22 cellular contexts compared by ENCODE assay signal in genomic region chr3:29363110-29363509, GRCh38.
DNase-seq lines count a peak whose midpoint lies in the region; ATAC-seq and TF ChIP-seq lines count a peak whose summit lies in the region.
"Had no signal": no experiment of that assay in that cellular context is flagged by ENCODE, and none has a peak within 500 bp of the region (broad histone marks: within the 10 kb centered on the region; RNA-seq: fewer than 3 reads in every experiment).

No MANE protein-coding gene starts in this region.

- no peak overlapping the region for H3K4me3 Mint-ChIP-seq in MCF 10A (ENCODE audit: unreplicated experiment)

- H3K9me3 ChIP-seq in breast epithelium (no peaks in the 10 kb centered on the region), adipocyte (ENCODE audit: control insufficient read depth, low read length) (no peaks in the 10 kb centered on the region), left lung (no peaks in the 10 kb centered on the region)
- H3K9me3 ChIP-seq: BLaER1, SK-N-SH had no signal

- peak overlapping the region; percentile 27 for H3K27ac Mint-ChIP-seq in MCF 10A (ENCODE audit: low read depth, unreplicated experiment)
- H3K27ac Mint-ChIP-seq: CD4-positive, CD25-positive, alpha-beta regulatory T cell had no signal

- DNase-seq in MCF 10A (ENCODE audit: unreplicated experiment), result peak; percentile 21
- DNase-seq in breast epithelium (ENCODE audit: low spot score in 2 of 2), result no peak
- DNase-seq in adipocyte (ENCODE audit: low read depth), result peak; percentile 19
- no peak for DNase-seq in sciatic nerve (ENCODE audit: low spot score)
- DNase-seq in left lung, result no peak
- DNase-seq: CD4-positive, CD25-positive, alpha-beta regulatory T cell; NCI-H1092 treated with DMSO at 0.1 percent for 48 hours; NCI-H1436; NCI-H187 treated with DMSO at 0.1 percent for 48 hours; NCI-H2107; NCI-H446; NCI-H526; NCI-H82; NK-92 treated with Interleukin-12 subunit alpha and Interleukin-12 subunit beta, amount 100 ng/mL, for 24 hours; SK-N-SH; SW 1271 had no signal

- H3K36me3 ChIP-seq in breast epithelium, result no peaks in the 10 kb centered on the region
- H3K36me3 ChIP-seq in adipocyte (ENCODE audit: control insufficient read depth, insufficient read depth, low read length, severe bottlenecking), result no peaks in the 10 kb centered on the region
- no peaks in the 10 kb centered on the region for H3K36me3 ChIP-seq in left lung
- H3K36me3 ChIP-seq: BLaER1 had no signal

- peaks cover 31% of the 10 kb centered on the region for H3K4me1 Mint-ChIP-seq in MCF 10A (ENCODE audit: insufficient read depth, unreplicated experiment)

- TF ChIP-seq POLR2A in breast epithelium (IDR thresholded peaks at IDR 0.05), result no peak

- CTCF ChIA-PET in MCF 10A (lab: Yijun Ruan, JAX), result interaction anchor here (1.3 kb wide), 1 partner anchor 10 kb away, joined by 3 read pairs; no protein-coding TSS in a partner anchor

- H3K4me3 ChIP-seq in breast epithelium (no peak overlapping the region), adipocyte (ENCODE audit: low read length) (no peak overlapping the region), left lung (no peak overlapping the region)
- H3K4me3 ChIP-seq: BLaER1, K562 had no signal

- intact Hi-C loops in MCF 10A (cut with micrococcal nuclease), result no loop called here
- intact Hi-C loops in breast epithelium (cut with DNase I; ENCODE audit: low total_unique reads), result no loop called here
- intact Hi-C loops in sciatic nerve (cut with DNase I), result no loop called here
- intact Hi-C loops in left lung (cut with DNase I), result no loop called here

- ATAC-seq in sciatic nerve (peak; percentile 68), left lung (no peak), HG02610 (IDR thresholded peaks at IDR 0.05; ENCODE audit: unreplicated experiment) (no peak), HG03280 (IDR thresholded peaks at IDR 0.05; ENCODE audit: unreplicated experiment) (no peak)
- ATAC-seq: HCT116, HepG2, K562 had no signal

- no peak for TF ChIP-seq CTCF in MCF 10A (IDR thresholded peaks at IDR 0.05; ENCODE audit: unreplicated experiment)
- no peak for TF ChIP-seq CTCF in breast epithelium (IDR thresholded peaks at IDR 0.05)
- TF ChIP-seq CTCF in left lung (IDR thresholded peaks at IDR 0.05), result no peak

- H3K4me1 ChIP-seq in breast epithelium (no peaks in the 10 kb centered on the region), adipocyte (ENCODE audit: control insufficient read depth, insufficient read depth, low read length) (no peaks in the 10 kb centered on the region), left lung (no peaks in the 10 kb centered on the region)
- H3K4me1 ChIP-seq: BLaER1 had no signal

- no peak overlapping the region for H3K9ac ChIP-seq in adipocyte (ENCODE audit: low read length)
- H3K9ac ChIP-seq: BLaER1, SK-N-SH had no signal

- no peaks in the 10 kb centered on the region for H3K27me3 Mint-ChIP-seq in MCF 10A (ENCODE audit: insufficient read depth, unreplicated experiment)
- H3K27me3 Mint-ChIP-seq: CD4-positive, CD25-positive, alpha-beta regulatory T cell had no signal

- no peak overlapping the region for H3K27ac ChIP-seq in breast epithelium
- no peak overlapping the region for H3K27ac ChIP-seq in left lung
- H3K27ac ChIP-seq: BLaER1 had no signal

- POLR2A ChIA-PET in MCF 10A (lab: Yijun Ruan, JAX), result no interaction called here

- BruUV-seq in MCF 10A (replicated peaks; lab: Mats Ljungman, UMichigan), result no TSS peak

- peaks cover 6% of the 10 kb centered on the region for H3K36me3 Mint-ChIP-seq in MCF 10A (ENCODE audit: insufficient read depth, unreplicated experiment)

- no peaks in the 10 kb centered on the region for H3K27me3 ChIP-seq in breast epithelium
- H3K27me3 ChIP-seq in adipocyte (replicated peaks; ENCODE audit: control insufficient read depth, insufficient read depth, low read length), result no peaks in the 10 kb centered on the region
- no peaks in the 10 kb centered on the region for H3K27me3 ChIP-seq in left lung
- H3K27me3 ChIP-seq: BLaER1 had no signal

- peaks cover 5% of the 10 kb centered on the region for H3K9me3 Mint-ChIP-seq in MCF 10A (ENCODE audit: unreplicated experiment)

Comparison
In these comparisons a context has a peak if more than half of its experiments do, and no peak if none do; other contexts are left out.
1. DNase-seq: peak in MCF 10A (single experiment) and adipocyte (single experiment); none in breast epithelium (0 of 2), sciatic nerve (single experiment) and left lung (0 of 2).